Comparison of ENCODE assay signal across 8 cellular contexts in the genomic region with DNA sequence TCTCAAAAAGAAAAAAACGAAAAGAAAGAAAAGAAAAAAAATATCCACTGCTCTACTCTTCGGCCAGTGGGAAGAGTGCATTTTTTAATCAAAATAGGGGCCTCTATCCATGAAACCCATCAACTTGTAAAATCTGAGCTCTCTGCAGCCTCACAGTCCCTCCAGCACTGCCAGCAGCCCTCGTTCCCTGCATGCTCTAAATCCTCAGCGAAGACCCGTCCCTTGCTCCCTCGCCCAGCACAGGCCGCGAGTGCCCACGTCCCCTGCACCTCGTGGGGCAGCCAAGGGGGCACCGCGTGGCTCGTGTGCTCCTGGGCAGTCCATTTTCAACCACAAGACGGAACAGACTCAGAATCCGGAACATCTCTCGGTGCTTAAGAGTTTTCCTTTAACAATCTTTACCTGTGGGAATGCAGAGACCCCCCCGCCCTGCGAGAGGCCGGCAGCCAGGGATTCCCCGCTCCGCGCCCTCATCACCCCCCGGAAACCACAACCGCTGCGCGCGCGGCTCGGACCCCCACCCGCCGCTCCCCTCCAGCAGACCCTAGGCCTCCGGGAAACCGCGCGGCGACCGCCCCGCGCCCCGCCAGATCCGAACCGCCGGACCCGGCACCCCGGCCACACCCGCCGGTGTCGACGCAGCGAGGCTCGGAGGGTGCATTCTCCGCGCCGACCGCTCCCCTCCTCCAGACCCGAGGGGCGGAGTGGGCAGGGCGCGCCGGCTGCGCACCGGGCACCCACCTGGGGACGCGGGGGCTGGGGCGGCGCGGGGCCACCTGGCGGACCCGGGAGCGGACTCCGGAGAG. TPM values are rescaled to one million over a fixed set of nuclear protein-coding genes. Genes with fewer than 3 reads are reported as not detected.
DNase-seq lines count a peak whose midpoint lies in the region; ATAC-seq and TF ChIP-seq lines count a peak whose summit lies in the region.

No MANE protein-coding gene starts in this region.

- POLR2A ChIA-PET in HEK293 (lab: Yijun Ruan, JAX): interaction anchor here (0.5 to 4.0 kb wide), 14 partner anchors 10 to 1688 kb away, joined by 3 to 44 read pairs (median 6); partner anchors contain the start of genes CEP89, DPY19L3, FAAP24 and NUDT19
- POLR2A ChIA-PET in activated CD4-positive, alpha-beta memory T cell treated with anti-CD3 and anti-CD28 coated beads, Interleukin-2, amount 10 ng/mL, durations not matched to agents 7 days and 5 days (lab: Charles Lee): interaction anchor here (1.2 to 4.1 kb wide), 3 partner anchors 17 to 31 kb away, joined by 4 to 34 read pairs (median 6); partner anchors contain the start of gene NUDT19

- no peaks in the 10 kb centered on the region for H3K9me3 Mint-ChIP-seq in activated CD4-positive, alpha-beta memory T cell treated with anti-CD3 and anti-CD28 coated beads, Interleukin-2, amount 10 ng/mL, durations not matched to agents 7 days and 5 days
- H3K9me3 Mint-ChIP-seq in stimulated activated effector memory CD8-positive, alpha-beta T cell treated with anti-CD3 and anti-CD28 coated beads, Interleukin-12 subunit alpha, Interleukin-12 subunit beta, amount 100 ng/mL, for 72 hours: no peaks in the 10 kb centered on the region

- CTCF ChIA-PET in HEK293 (lab: Yijun Ruan, JAX): interaction anchor here (0.7 to 1.0 kb wide), 2 partner anchors 301 to 470 kb away, joined by 4 read pairs; no protein-coding TSS in a partner anchor
- CTCF ChIA-PET in activated CD4-positive, alpha-beta memory T cell treated with anti-CD3 and anti-CD28 coated beads, Interleukin-2, amount 10 ng/mL, durations not matched to agents 7 days and 5 days (lab: Charles Lee): interaction anchor here (1.0 to 1.4 kb wide), 2 partner anchors 17 to 74 kb away, joined by 4 read pairs; partner anchors contain the start of gene NUDT19

- H3K4me1 Mint-ChIP-seq in activated CD4-positive, alpha-beta memory T cell treated with anti-CD3 and anti-CD28 coated beads, Interleukin-2, amount 10 ng/mL, durations not matched to agents 7 days and 5 days: peaks cover 45% of the 10 kb centered on the region
- peaks cover 44% of the 10 kb centered on the region for H3K4me1 Mint-ChIP-seq in stimulated activated effector memory CD8-positive, alpha-beta T cell treated with anti-CD3 and anti-CD28 coated beads, Interleukin-12 subunit alpha, Interleukin-12 subunit beta, amount 100 ng/mL, for 72 hours

- H3K27me3 ChIP-seq in iPS DF 6.9 (ENCODE audit: control insufficient read depth, insufficient read depth, low read length): peaks cover 19% of the 10 kb centered on the region

- peak overlapping the region; percentile 67 for H3K27ac Mint-ChIP-seq in activated CD4-positive, alpha-beta memory T cell treated with anti-CD3 and anti-CD28 coated beads, Interleukin-2, amount 10 ng/mL, durations not matched to agents 7 days and 5 days
- peak overlapping the region; percentile 74 for H3K27ac Mint-ChIP-seq in stimulated activated effector memory CD8-positive, alpha-beta T cell treated with anti-CD3 and anti-CD28 coated beads, Interleukin-12 subunit alpha, Interleukin-12 subunit beta, amount 100 ng/mL, for 72 hours

- H3K4me3 ChIP-seq in HEK293 (ENCODE audit: low read depth, low read length) (peak overlapping the region; percentile 75), iPS DF 6.9 (ENCODE audit: low read length) (peak overlapping the region; percentile 99)

- peak overlapping the region; percentile 82 for H3K27ac ChIP-seq in HEK293 (ENCODE audit: extremely low read depth, low read depth, low read length)
- H3K27ac ChIP-seq in iPS DF 6.9 (ENCODE audit: low read length): no peak overlapping the region

- peaks cover 16% of the 10 kb centered on the region for H3K27me3 Mint-ChIP-seq in activated CD4-positive, alpha-beta memory T cell treated with anti-CD3 and anti-CD28 coated beads, Interleukin-2, amount 10 ng/mL, durations not matched to agents 7 days and 5 days

- H3K9me3 ChIP-seq in HEK293 (ENCODE audit: control insufficient read depth, insufficient read depth, low read depth, low read length): no peaks in the 10 kb centered on the region
- no peaks in the 10 kb centered on the region for H3K9me3 ChIP-seq in iPS DF 6.9 (ENCODE audit: control insufficient read depth, insufficient read depth, low read length)

- peaks cover 33% of the 10 kb centered on the region for H3K4me1 ChIP-seq in HEK293 (ENCODE audit: control insufficient read depth, insufficient read depth, low read length)
- H3K4me1 ChIP-seq in iPS DF 6.9 (ENCODE audit: control insufficient read depth, insufficient read depth, low read length): peaks cover 5% of the 10 kb centered on the region; the same call in 1 of the 2 replicates

- no peak for ATAC-seq in stimulated activated effector memory CD8-positive, alpha-beta T cell treated with anti-CD3 and anti-CD28 coated beads, Interleukin-12 subunit alpha, Interleukin-12 subunit beta, amount 100 ng/mL, for 72 hours

- H3K36me3 Mint-ChIP-seq in activated CD4-positive, alpha-beta memory T cell treated with anti-CD3 and anti-CD28 coated beads, Interleukin-2, amount 10 ng/mL, durations not matched to agents 7 days and 5 days (ENCODE audit: low read depth): peaks cover 4% of the 10 kb centered on the region
- peaks cover 7% of the 10 kb centered on the region for H3K36me3 Mint-ChIP-seq in stimulated activated effector memory CD8-positive, alpha-beta T cell treated with anti-CD3 and anti-CD28 coated beads, Interleukin-12 subunit alpha, Interleukin-12 subunit beta, amount 100 ng/mL, for 72 hours

- WGBS in iPS DF 6.9 (ENCODE audit: insufficient coverage, insufficient read length): no CpG with 5 or more reads among the region's 71 CpGs

- H3K4me3 Mint-ChIP-seq in activated CD4-positive, alpha-beta memory T cell treated with anti-CD3 and anti-CD28 coated beads, Interleukin-2, amount 10 ng/mL, durations not matched to agents 7 days and 5 days: peak overlapping the region; percentile 87
- peak overlapping the region; percentile 83 for H3K4me3 Mint-ChIP-seq in stimulated activated effector memory CD8-positive, alpha-beta T cell treated with anti-CD3 and anti-CD28 coated beads, Interleukin-12 subunit alpha, Interleukin-12 subunit beta, amount 100 ng/mL, for 72 hours

- H3K36me3 ChIP-seq in HEK293 (ENCODE audit: control insufficient read depth in 2 of 2, insufficient read depth in 1 of 2, low read length in 2 of 2) (peaks cover 0 to 13% of the 10 kb centered on the region in 2 experiments; a peak in 1 of 3 replicates), iPS DF 6.9 (ENCODE audit: control insufficient read depth, insufficient read depth, low read length) (no peaks in the 10 kb centered on the region; the same call in 1 of the 2 replicates)

- DNase-seq in CD1c-positive myeloid dendritic cell (ENCODE audit: extremely low spot score): peak; percentile 33
- no peak for DNase-seq in activated CD4-positive, alpha-beta memory T cell treated with anti-CD3 and anti-CD28 coated beads, Interleukin-2, amount 10 ng/mL, durations not matched to agents 7 days and 5 days
- no peak for DNase-seq in iPS DF 6.9 (ENCODE audit: low read depth, low spot score)
- no peak for DNase-seq in stimulated activated effector memory CD8-positive, alpha-beta T cell treated with anti-CD3 and anti-CD28 coated beads, Interleukin-12 subunit alpha, Interleukin-12 subunit beta, amount 100 ng/mL, for 72 hours (ENCODE audit: low spot score in 2 of 2)
- DNase-seq in mucosa of gallbladder (ENCODE audit: low spot score): no peak
- DNase-seq in DMS79 (lab: John Stamatoyannopoulos, UW): no peak
- DNase-seq in DMS153 (lab: John Stamatoyannopoulos, UW): no peak

- TF ChIP-seq CTCF in HEK293 (tag by site-specific recombination; IDR thresholded peaks at IDR 0.05): no peak; the same call in 1 of the 2 replicates

TF ChIP-seq in HEK293, 187 proteins besides CTCF, POLR2A, EP300 and RAD21 (continues in another document):
- TF ChIP-seq ZNF664 (tag by site-specific recombination; IDR thresholded peaks at IDR 0.05): no peak
- no peak for TF ChIP-seq ATF2 (tag by site-specific recombination; IDR thresholded peaks at IDR 0.05; ENCODE audit: low read depth)
- peak; percentile 96 for TF ChIP-seq ZNF335 (tag by site-specific recombination; conservative IDR thresholded peaks at IDR 0.05)
- TF ChIP-seq KLF8 (tag by site-specific recombination; IDR thresholded peaks at IDR 0.05): no peak
- no peak for TF ChIP-seq HOXD13 (CRISPR knock-in tag; IDR thresholded peaks at IDR 0.05; ENCODE audit: borderline replicate concordance)

RNA-seq across cellular contexts. Expression of gene ANKRD27, which starts 0.6 kb away (rescaled TPM):
- 10 to 100 TPM; 40.4 to 40.6 TPM for total RNA-seq in activated CD4-positive, alpha-beta memory T cell treated with anti-CD3 and anti-CD28 coated beads, Interleukin-2, amount 10 ng/mL, durations not matched to agents 7 days and 5 days
- 24.1 TPM for total RNA-seq in mucosa of gallbladder

RNA-seq across cellular contexts. Expression of gene RGS9BP, which starts 1.3 kb away (rescaled TPM):
- total RNA-seq in activated CD4-positive, alpha-beta memory T cell treated with anti-CD3 and anti-CD28 coated beads, Interleukin-2, amount 10 ng/mL, durations not matched to agents 7 days and 5 days: under 1 TPM; 0.40 to 0.43 TPM
- total RNA-seq in mucosa of gallbladder: 0.20 TPM

RNA-seq across cellular contexts. Expression of gene NUDT19, which starts 17.3 kb away (rescaled TPM):
- total RNA-seq in activated CD4-positive, alpha-beta memory T cell treated with anti-CD3 and anti-CD28 coated beads, Interleukin-2, amount 10 ng/mL, durations not matched to agents 7 days and 5 days: 10 to 100 TPM; 15.0 to 15.1 TPM
- total RNA-seq in mucosa of gallbladder: 7.9 TPM

RNA-seq across cellular contexts. Expression of gene TDRD12, which starts 45.2 kb away (rescaled TPM):
- under 1 TPM in 1 of 2 experiments, not detected in 1; 0.45 TPM for total RNA-seq in activated CD4-positive, alpha-beta memory T cell treated with anti-CD3 and anti-CD28 coated beads, Interleukin-2, amount 10 ng/mL, durations not matched to agents 7 days and 5 days
- 1.4 TPM for total RNA-seq in mucosa of gallbladder
